In the genomic region with DNA sequence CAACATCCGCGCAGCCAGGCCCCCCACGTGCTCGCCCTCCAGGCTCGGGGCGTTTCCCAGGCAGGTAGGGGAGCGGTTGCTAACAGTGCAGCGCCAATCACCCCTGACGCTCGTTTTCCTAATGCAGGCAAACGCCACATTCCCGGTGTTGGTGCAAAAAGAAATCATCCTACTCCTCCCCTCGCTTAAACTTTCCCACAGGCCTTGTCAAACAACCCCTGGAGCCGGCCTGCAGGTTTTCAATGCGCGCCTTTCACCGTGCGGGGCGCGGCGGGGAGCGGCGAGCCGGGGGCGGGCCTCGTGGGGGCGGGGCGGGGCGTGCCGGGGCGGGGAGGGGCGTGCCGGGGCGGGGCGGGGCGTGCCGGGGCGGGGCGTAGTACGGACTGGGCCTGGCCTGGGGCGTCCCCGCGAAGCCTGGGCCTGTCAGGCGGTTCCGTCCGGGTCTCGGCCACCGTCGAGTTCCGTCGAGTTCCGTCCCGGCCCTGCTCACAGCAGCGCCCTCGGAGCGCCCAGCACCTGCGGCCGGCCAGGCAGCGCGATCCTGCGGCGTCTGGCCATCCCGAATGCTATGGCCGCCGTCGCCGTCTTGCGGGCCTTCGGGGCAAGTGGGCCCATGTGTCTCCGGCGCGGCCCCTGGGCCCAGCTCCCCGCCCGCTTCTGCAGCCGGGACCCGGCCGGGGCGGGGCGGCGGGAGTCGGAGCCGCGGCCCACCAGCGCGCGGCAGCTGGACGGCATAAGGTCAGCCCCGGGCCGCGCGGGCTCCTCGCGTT, we compare ENCODE assay signal across 9 cellular contexts. TPM values are rescaled to one million over a fixed set of nuclear protein-coding genes. Genes with fewer than 3 reads are reported as not detected.
A peak's percentile ranks its signal among the peaks of the same experiment; 100 is the strongest.
DNase-seq lines count a peak whose midpoint lies in the region; ATAC-seq, FAIRE-seq and TF ChIP-seq lines count a peak whose summit lies in the region.
"Had no signal": no experiment of that assay in that cellular context is flagged by ENCODE, and none has a peak within 500 bp of the region (broad histone marks: within the 10 kb centered on the region; RNA-seq: fewer than 3 reads in every experiment).

ECHDC3 (plus strand) TSS at position 374 of the 770 bp plus-strand sequence; CDS start at position 569, 195 bp downstream.

- no peak within 1 kb of the TSS for H2BK5ac ChIP-seq in mesenchymal stem cell (ENCODE audit: low read depth, low read length, poor library complexity, severe bottlenecking)

- H3K27me3 Mint-ChIP-seq in CD4-positive, CD25-positive, alpha-beta regulatory T cell: peaks cover 46% of the 10 kb centered on the region
- H3K27me3 Mint-ChIP-seq in activated CD4-positive, alpha-beta memory T cell treated with anti-CD3 and anti-CD28 coated beads for 36 hours: peaks cover 20% of the 10 kb centered on the region

- TF ChIP-seq POLR2A in H54 (IDR thresholded peaks at IDR 0.05; ENCODE audit: low read depth, low read length): no peak

- peak; percentile 65 to 66 for ATAC-seq in CD4-positive, CD25-positive, alpha-beta regulatory T cell (ENCODE audit: low read depth in 2 of 2)
- ATAC-seq in GM19351 (IDR thresholded peaks at IDR 0.05; ENCODE audit: unreplicated experiment) (peak; percentile 68), HG03571 (IDR thresholded peaks at IDR 0.05; ENCODE audit: unreplicated experiment) (peak; percentile 59)

- peaks cover 0 to 25% (median 5%) of the 10 kb centered on the region in 4 donors for H3K4me1 Mint-ChIP-seq in CD4-positive, CD25-positive, alpha-beta regulatory T cell
- peaks cover 12% of the 10 kb centered on the region for H3K4me1 Mint-ChIP-seq in activated CD4-positive, alpha-beta memory T cell treated with anti-CD3 and anti-CD28 coated beads for 36 hours (ENCODE audit: low read depth)

- H2BK120ac ChIP-seq in mesenchymal stem cell (ENCODE audit: low read depth, low read length): no peak within 1 kb of the TSS

- peak within 1 kb of the TSS; percentile 79 for H3K4me2 ChIP-seq in mesenchymal stem cell (ENCODE audit: low read length, poor library complexity, severe bottlenecking)

- DNase-seq in CD4-positive, CD25-positive, alpha-beta regulatory T cell: peak; percentile 10 to 53 (median 32)
- DNase-seq in activated CD4-positive, alpha-beta memory T cell treated with anti-CD3 and anti-CD28 coated beads for 36 hours: peak; percentile 44
- DNase-seq in effector memory CD4-positive, alpha-beta T cell: peak; percentile 36 to 39 (median 36)
- peak; percentile 7 for DNase-seq in mesenchymal stem cell
- DNase-seq in stimulated activated CD8-positive, alpha-beta memory T cell treated with anti-CD3 and anti-CD28 coated beads, Interleukin-4, amount 100 ng/mL, for 1 hour (ENCODE audit: low read depth in 2 of 2, low spot score in 1 of 2): peak; percentile 19 to 25
- no peak for DNase-seq in H54 (ENCODE audit: insufficient read length, low spot score)

- H3K14ac ChIP-seq in mesenchymal stem cell (ENCODE audit: low read length in 2 of 2): no peak within 1 kb of the TSS

- H3K4me3 ChIP-seq in CD4-positive, CD25-positive, alpha-beta regulatory T cell (ENCODE audit: low read depth, low read length): no peak within 1 kb of the TSS
- peak within 1 kb of the TSS; percentile 44 for H3K4me3 ChIP-seq in effector memory CD4-positive, alpha-beta T cell (ENCODE audit: insufficient read depth, low read depth, low read length, poor library complexity, severe bottlenecking)
- peak within 1 kb of the TSS; percentile 69 to 70 for H3K4me3 ChIP-seq in mesenchymal stem cell (ENCODE audit: insufficient read depth in 1 of 2, low read depth in 1 of 2, low read length in 2 of 2)

- H2AK5ac ChIP-seq in mesenchymal stem cell (ENCODE audit: low read length, severe bottlenecking): no peak within 1 kb of the TSS

- H4K8ac ChIP-seq in mesenchymal stem cell (ENCODE audit: low read length): peak within 1 kb of the TSS; percentile 88

- no peak within 1 kb of the TSS for H3K9ac ChIP-seq in mesenchymal stem cell (ENCODE audit: low read length)

- peak within 1 kb of the TSS; percentile 39 for H4K91ac ChIP-seq in mesenchymal stem cell (ENCODE audit: low read length)

- no peak within 1 kb of the TSS for H2BK15ac ChIP-seq in mesenchymal stem cell (ENCODE audit: low read depth, poor library complexity, severe bottlenecking)

- no peaks in the 10 kb centered on the region for H3K27me3 ChIP-seq in CD4-positive, CD25-positive, alpha-beta regulatory T cell (ENCODE audit: control insufficient read depth, insufficient read depth, low read length)
- H3K27me3 ChIP-seq in effector memory CD4-positive, alpha-beta T cell (replicated peaks; ENCODE audit: control insufficient read depth, insufficient read depth, low read length, poor library complexity, severe bottlenecking): no peaks in the 10 kb centered on the region
- H3K27me3 ChIP-seq in mesenchymal stem cell (ENCODE audit: control insufficient read depth in 1 of 2, insufficient read depth in 1 of 2, low read length in 2 of 2): peaks cover 0 to 25% of the 10 kb centered on the region in 2 experiments

- H3K27ac Mint-ChIP-seq in CD4-positive, CD25-positive, alpha-beta regulatory T cell: no peak within 1 kb of the TSS
- no peak within 1 kb of the TSS for H3K27ac Mint-ChIP-seq in activated CD4-positive, alpha-beta memory T cell treated with anti-CD3 and anti-CD28 coated beads for 36 hours

- H3K36me3 Mint-ChIP-seq in CD4-positive, CD25-positive, alpha-beta regulatory T cell: peaks cover 3% of the 10 kb centered on the region
- peaks cover 4% of the 10 kb centered on the region for H3K36me3 Mint-ChIP-seq in activated CD4-positive, alpha-beta memory T cell treated with anti-CD3 and anti-CD28 coated beads for 36 hours

- H3K4me3 Mint-ChIP-seq in CD4-positive, CD25-positive, alpha-beta regulatory T cell: peak within 1 kb of the TSS; percentile 41 to 78 (median 62)
- H3K4me3 Mint-ChIP-seq in activated CD4-positive, alpha-beta memory T cell treated with anti-CD3 and anti-CD28 coated beads for 36 hours: peak within 1 kb of the TSS; percentile 49

- peaks cover 8% of the 10 kb centered on the region for H3K4me1 ChIP-seq in CD4-positive, CD25-positive, alpha-beta regulatory T cell (ENCODE audit: control insufficient read depth, insufficient read depth, low read length, poor library complexity, severe bottlenecking)
- peaks cover 6% of the 10 kb centered on the region for H3K4me1 ChIP-seq in effector memory CD4-positive, alpha-beta T cell (ENCODE audit: control insufficient read depth, insufficient read depth, low read length, poor library complexity, severe bottlenecking)
- H3K4me1 ChIP-seq in mesenchymal stem cell (ENCODE audit: control insufficient read depth, insufficient read depth, low read depth, low read length): peaks cover 11% of the 10 kb centered on the region

- no peak within 1 kb of the TSS for H3K4ac ChIP-seq in mesenchymal stem cell (ENCODE audit: low read depth in 1 of 2, low read length in 2 of 2)

- peak within 1 kb of the TSS; percentile 12 to 74 for H3K18ac ChIP-seq in mesenchymal stem cell (ENCODE audit: low read depth in 1 of 2, low read length in 2 of 2)

- no peaks in the 10 kb centered on the region for H3K79me1 ChIP-seq in mesenchymal stem cell (replicated peaks; ENCODE audit: low read length, poor library complexity, severe bottlenecking)

- H2AFZ ChIP-seq in mesenchymal stem cell (ENCODE audit: low read depth, low read length): peak within 1 kb of the TSS; percentile 84

- no peaks in the 10 kb centered on the region for H3K36me3 ChIP-seq in CD4-positive, CD25-positive, alpha-beta regulatory T cell (ENCODE audit: control insufficient read depth, insufficient read depth, low read length)
- H3K36me3 ChIP-seq in effector memory CD4-positive, alpha-beta T cell (ENCODE audit: control insufficient read depth, insufficient read depth, low read length): no peaks in the 10 kb centered on the region
- H3K36me3 ChIP-seq in mesenchymal stem cell (ENCODE audit: control insufficient read depth in 1 of 2, insufficient read depth in 2 of 2, low read depth in 1 of 2, low read length in 2 of 2): peaks cover 0 to 4% of the 10 kb centered on the region in 2 experiments

- no peak within 1 kb of the TSS for H2BK12ac ChIP-seq in mesenchymal stem cell (ENCODE audit: low read length in 2 of 2)

- CTCF ChIA-PET in activated CD4-positive, alpha-beta memory T cell treated with anti-CD3 and anti-CD28 coated beads for 36 hours (lab: Charles Lee): interaction anchor here (0.5 kb wide), 1 partner anchor 71 kb away, joined by 5 read pairs; no protein-coding TSS in a partner anchor

- intact Hi-C loops in activated CD4-positive, alpha-beta memory T cell treated with anti-CD3 and anti-CD28 coated beads for 36 hours (cut with micrococcal nuclease): no loop called here

- no peak within 1 kb of the TSS for H3K23ac ChIP-seq in mesenchymal stem cell (ENCODE audit: low read length in 2 of 2)

- peaks cover 0 to 11% (median 0%) of the 10 kb centered on the region in 7 donors for H3K9me3 Mint-ChIP-seq in CD4-positive, CD25-positive, alpha-beta regulatory T cell
- peaks cover 5% of the 10 kb centered on the region for H3K9me3 Mint-ChIP-seq in activated CD4-positive, alpha-beta memory T cell treated with anti-CD3 and anti-CD28 coated beads for 36 hours

- POLR2A ChIA-PET in activated CD4-positive, alpha-beta memory T cell treated with anti-CD3 and anti-CD28 coated beads for 36 hours (lab: Charles Lee): no interaction called here

- no peak within 1 kb of the TSS for H3K27ac ChIP-seq in CD4-positive, CD25-positive, alpha-beta regulatory T cell (ENCODE audit: insufficient read depth, low read length, poor library complexity, severe bottlenecking)
- H3K27ac ChIP-seq in effector memory CD4-positive, alpha-beta T cell (ENCODE audit: insufficient read depth, low read length, poor library complexity, severe bottlenecking): no peak within 1 kb of the TSS
- H3K27ac ChIP-seq in mesenchymal stem cell (ENCODE audit: low read length, poor library complexity, severe bottlenecking): no peak within 1 kb of the TSS

- no peaks in the 10 kb centered on the region for H3K9me3 ChIP-seq in CD4-positive, CD25-positive, alpha-beta regulatory T cell (ENCODE audit: control insufficient read depth in 2 of 2, low read length in 2 of 2)
- H3K9me3 ChIP-seq in effector memory CD4-positive, alpha-beta T cell (ENCODE audit: control insufficient read depth, low read length): no peaks in the 10 kb centered on the region
- H3K9me3 ChIP-seq in mesenchymal stem cell (ENCODE audit: control insufficient read depth, low read length): no peaks in the 10 kb centered on the region

- FAIRE-seq in H54 (lab: Jason Lieb, UNC): no peak

- WGBS in mesenchymal stem cell: 60% methylated on average over 63 of the region's 93 CpGs

RNA-seq across cellular contexts. Expression of gene ECHDC3, which starts in this region (rescaled TPM):
- total RNA-seq in CD4-positive, CD25-positive, alpha-beta regulatory T cell: 0.47 TPM
- 1 to 10 TPM in 1 of 4 donors, under 1 TPM in 3; 0.10 to 1.1 (median 0.47) TPM for polyA plus RNA-seq in CD4-positive, CD25-positive, alpha-beta regulatory T cell
- 1 to 10 TPM in 1 of 2 experiments, under 1 TPM in 1; 0.76 to 1.4 TPM for total RNA-seq in activated CD4-positive, alpha-beta memory T cell treated with anti-CD3 and anti-CD28 coated beads for 36 hours
- 2.7 TPM for polyA plus RNA-seq in mesenchymal stem cell (2013, experiment 1 of 2)
- polyA plus RNA-seq in mesenchymal stem cell (2013, experiment 2 of 2): 2.6 TPM
- total RNA-seq: M059J had no signal
